Comparison of ENCODE assay signal across 17 cellular contexts in genomic region chr16:84467256-84467655, GRCh38.
"Had no signal": no experiment of that assay in that cellular context is flagged by ENCODE, and none has a peak within 500 bp of the region (broad histone marks: within the 10 kb centered on the region; RNA-seq: fewer than 3 reads in every experiment).

No MANE protein-coding gene starts in this region.

- H3K9me3 ChIP-seq: neutrophil, thyroid gland, vagina had no signal

- H3K4me1 Mint-ChIP-seq: activated B cell treated with CpG ODN at 0.5 μM for 24 hours; activated CD4-positive, alpha-beta T cell treated with anti-CD3 and anti-CD28 coated beads, Interleukin-2, amount 10 ng/mL, durations not matched to agents 24 days and 14 days; brain; naive B cell had no signal

- H3K27ac Mint-ChIP-seq: activated B cell treated with CpG ODN at 0.5 μM for 24 hours; activated CD4-positive, alpha-beta T cell treated with anti-CD3 and anti-CD28 coated beads, Interleukin-2, amount 10 ng/mL, durations not matched to agents 24 days and 14 days; activated naive CD4-positive, alpha-beta T cell treated with anti-CD3 and anti-CD28 coated beads, Interleukin-2, amount 50 U/mL, for 72 hours; brain; naive B cell; T-helper 2 cell treated with Interferon-gamma antibody and Interleukin-4, amounts not matched to agents 5 μg/mL and 100 μg/mL, for 36 hours had no signal

- H3K4me3 Mint-ChIP-seq: activated B cell treated with CpG ODN at 0.5 μM for 24 hours; activated CD4-positive, alpha-beta T cell treated with anti-CD3 and anti-CD28 coated beads, Interleukin-2, amount 10 ng/mL, durations not matched to agents 24 days and 14 days; brain; T-helper 2 cell treated with Interferon-gamma antibody and Interleukin-4, amounts not matched to agents 5 μg/mL and 100 μg/mL, for 36 hours had no signal

- DNase-seq: activated B cell treated with CpG ODN at 0.5 μM for 24 hours; activated CD4-positive, alpha-beta T cell treated with anti-CD3 and anti-CD28 coated beads, Interleukin-2, amount 10 ng/mL, durations not matched to agents 24 days and 14 days; activated CD8-positive, alpha-beta memory T cell treated with anti-CD3 and anti-CD28 coated beads for 24 hours; activated effector memory CD4-positive, alpha-beta T cell treated with anti-CD3 and anti-CD28 coated beads, Interleukin-2, amount 50 U/mL, for 16 hours; foreskin fibroblast; glutamatergic neuron; hypothalamus; naive B cell; stimulated activated CD4-positive, alpha-beta T cell treated with anti-CD3 and anti-CD28 coated beads, Interleukin-1b, Interleukin-23, amount 100 ng/mL, for 48 hours; thyroid gland had no signal

- H3K27me3 Mint-ChIP-seq: activated B cell treated with CpG ODN at 0.5 μM for 24 hours; activated CD4-positive, alpha-beta T cell treated with anti-CD3 and anti-CD28 coated beads, Interleukin-2, amount 10 ng/mL, durations not matched to agents 24 days and 14 days; brain; naive B cell had no signal

- H3K9ac ChIP-seq: parathyroid adenoma had no signal

- H3K4me1 ChIP-seq: parathyroid adenoma, thyroid gland, vagina had no signal

- H3K4me3 ChIP-seq: lung, thyroid gland, vagina had no signal

- H3K27me3 ChIP-seq: neutrophil, thyroid gland, vagina had no signal

- H3K27ac ChIP-seq: neutrophil, parathyroid adenoma, thyroid gland, vagina had no signal
